Comparison of ENCODE assay signal across 13 cellular contexts in the genomic region with DNA sequence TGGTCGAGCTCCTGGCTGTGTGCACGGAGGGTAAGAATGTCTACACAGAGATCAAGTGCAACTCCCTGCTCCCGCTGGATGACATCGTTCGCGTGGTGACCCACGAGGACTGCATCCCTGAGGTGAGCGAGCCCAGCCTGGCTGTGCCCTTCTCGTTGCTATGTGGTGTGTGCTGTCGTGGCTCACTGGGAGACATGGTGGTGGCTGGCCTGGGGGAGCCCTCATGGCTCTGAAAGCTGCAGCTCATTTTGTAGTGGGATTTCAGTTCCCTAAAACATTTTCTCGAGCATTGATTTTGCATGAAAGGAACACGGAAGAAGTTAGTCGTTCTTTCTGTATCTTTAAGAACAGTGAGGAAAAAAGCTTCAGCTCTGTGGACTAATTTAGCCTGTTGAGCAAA.
DNase-seq lines count a peak whose midpoint lies in the region; ATAC-seq and TF ChIP-seq lines count a peak whose summit lies in the region.
"Had no signal": no experiment of that assay in that cellular context is flagged by ENCODE, and none has a peak within 500 bp of the region (broad histone marks: within the 10 kb centered on the region; RNA-seq: fewer than 3 reads in every experiment).

No MANE protein-coding gene starts in this region.

- peak; percentile 37 for DNase-seq in GM06990 (ENCODE audit: extremely low read depth, insufficient read length)
- no peak for DNase-seq in amygdala (lab: John Stamatoyannopoulos, UW)
- no peak for DNase-seq in activated CD4-positive, CD25-positive, alpha-beta regulatory T cell (lab: John Stamatoyannopoulos, UW)
- DNase-seq in GM23248 = no peak
- no peak for DNase-seq in NCI-H2171 treated with DMSO at 0.1 percent for 48 hours (lab: John Stamatoyannopoulos, UW)
- DNase-seq: activated CD8-positive, alpha-beta memory T cell treated with anti-CD3 and anti-CD28 coated beads, Interleukin-2, amount 50 U/mL, for 4 hours; DMS53; effector CD8-positive, alpha-beta T cell; NCI-H187; PC-9 had no signal

- 81 to 82% methylated on average over 13 of the region's 13 CpGs for WGBS in GM23248 (ENCODE audit: low coverage in 1 of 2, low lambda C conversion rate in 2 of 2, missing lambda C conversion rate in 2 of 2), 2 experiments

- H3K9me2 ChIP-seq in GM23248 (ENCODE audit: insufficient read depth) = no peaks in the 10 kb centered on the region

- H3K79me2 ChIP-seq in GM23248 (ENCODE audit: insufficient read depth) = no peaks in the 10 kb centered on the region

- no peak for TF ChIP-seq CTCF in GM06990 (IDR thresholded peaks at IDR 0.05; ENCODE audit: insufficient read depth, low read length, poor library complexity, severe bottlenecking)

- H3K27ac ChIP-seq in GM23248 = no peak overlapping the region
- H3K27ac ChIP-seq: PC-9 had no signal

- H3K4me3 ChIP-seq in GM06990 (replicated peaks; ENCODE audit: low read depth, low read length) (no peak overlapping the region), GM23248 (no peak overlapping the region)
- H3K4me3 ChIP-seq: PC-9 had no signal

- in situ Hi-C loops in GM23248 (cut with MboI) = no loop called here

- H3F3A ChIP-seq in GM23248 (ENCODE audit: insufficient read depth) = no peaks in the 10 kb centered on the region

- H3K9ac ChIP-seq in GM23248 = no peak overlapping the region

- H4K20me1 ChIP-seq in GM23248 (ENCODE audit: insufficient read depth) = no peaks in the 10 kb centered on the region

- no peaks in the 10 kb centered on the region for H3K36me3 ChIP-seq in GM06990 (ENCODE audit: control insufficient read depth, insufficient read depth, low read length)
- no peaks in the 10 kb centered on the region for H3K36me3 ChIP-seq in GM23248 (ENCODE audit: low read depth)

- H3K4me1 ChIP-seq in GM23248 (ENCODE audit: insufficient read depth) = no peaks in the 10 kb centered on the region

- H3K4me2 ChIP-seq in GM23248 (ENCODE audit: unreplicated experiment) = no peak overlapping the region
- H3K4me2 ChIP-seq: PC-9 had no signal

- H3K9me3 ChIP-seq in GM23248 (ENCODE audit: low read depth) = no peaks in the 10 kb centered on the region

- no peak overlapping the region for H2AFZ ChIP-seq in GM23248
- H2AFZ ChIP-seq: PC-9 had no signal

- H3K27me3 ChIP-seq in GM06990 (replicated peaks; ENCODE audit: control insufficient read depth, insufficient read depth, low read length) (no peaks in the 10 kb centered on the region), GM23248 (replicated peaks; ENCODE audit: insufficient read depth) (no peaks in the 10 kb centered on the region)

- ATAC-seq in GM19395 (IDR thresholded peaks at IDR 0.05; ENCODE audit: unreplicated experiment) (peak; percentile 95), HG02759 (IDR thresholded peaks at IDR 0.05; ENCODE audit: unreplicated experiment) (peak; percentile 61), HG03460 (IDR thresholded peaks at IDR 0.05; ENCODE audit: unreplicated experiment) (peak; percentile 76)
